11 cellular contexts compared by ENCODE assay signal in the genomic region with DNA sequence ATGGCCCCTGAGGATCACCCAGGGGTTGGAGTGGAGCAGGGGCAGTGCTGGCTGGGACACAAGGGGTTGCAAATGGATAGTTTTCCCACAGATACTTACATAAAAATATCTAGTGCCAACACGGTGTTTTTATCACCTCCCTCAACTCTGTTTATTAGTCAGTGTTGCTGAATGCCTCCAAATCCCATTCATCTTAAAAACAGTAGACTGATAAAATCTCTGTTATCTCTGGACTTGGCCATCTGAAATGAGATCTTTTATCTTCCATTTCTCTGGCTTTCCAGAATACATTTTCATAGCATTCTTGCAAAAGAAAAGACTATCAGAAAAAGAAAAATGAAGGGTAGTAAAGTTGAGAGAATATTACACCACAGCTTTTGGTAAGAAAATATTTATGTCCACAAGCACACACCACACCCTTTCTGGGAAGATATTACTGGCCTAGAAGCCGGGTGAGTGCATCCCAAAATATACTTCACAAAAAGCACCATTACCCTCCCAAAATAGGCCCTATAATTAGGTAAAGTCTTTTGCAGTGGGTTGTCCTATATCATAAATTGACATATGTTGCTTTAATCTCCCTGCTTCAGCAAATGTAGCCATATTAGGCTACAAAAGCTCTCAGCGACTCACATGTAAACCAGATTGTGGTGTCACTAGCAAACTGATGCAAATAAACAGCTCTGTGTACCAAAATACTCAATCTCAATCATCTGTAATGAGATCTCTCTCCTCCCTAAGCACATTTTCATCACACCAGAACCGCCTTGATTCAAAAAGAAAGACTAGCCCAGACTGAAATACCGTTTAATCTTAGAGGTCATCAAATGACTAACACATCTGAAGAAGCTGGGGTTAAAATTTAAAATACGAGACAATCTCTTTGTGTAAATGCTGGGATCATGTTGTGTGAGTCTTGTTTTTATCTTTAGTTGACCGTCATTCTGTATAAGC.
DNase-seq lines count a peak whose midpoint lies in the region; ATAC-seq and TF ChIP-seq lines count a peak whose summit lies in the region.
"Had no signal": no experiment of that assay in that cellular context is flagged by ENCODE, and none has a peak within 500 bp of the region (broad histone marks: within the 10 kb centered on the region; RNA-seq: fewer than 3 reads in every experiment).

No MANE protein-coding gene starts in this region.

- POLR2A ChIA-PET in CD4-positive, alpha-beta memory T cell (lab: Charles Lee; ENCODE audit: partially characterized antibody), result interaction anchor here (0.9 to 12.2 kb wide), 8 partner anchors 8 to 208 kb away, joined by 3 to 159 read pairs (median 5); a partner anchor contains a TSS

- peaks cover 90% of the 10 kb centered on the region for H3K4me1 ChIP-seq in CD4-positive, alpha-beta memory T cell (ENCODE audit: insufficient read depth, low read length)
- H3K4me1 ChIP-seq in Karpas-422 (ENCODE audit: low read length), result peaks cover 89% of the 10 kb centered on the region
- H3K4me1 ChIP-seq in body of pancreas, result no peaks in the 10 kb centered on the region
- H3K4me1 ChIP-seq in heart right ventricle, result peaks cover 7 to 65% (median 44%) of the 10 kb centered on the region in 9 donors

- TF ChIP-seq CTCF in natural killer cell (IDR thresholded peaks at IDR 0.05) (no peak), body of pancreas (IDR thresholded peaks at IDR 0.05) (no peak), heart right ventricle (IDR thresholded peaks at IDR 0.05) (no peak)

- no peaks in the 10 kb centered on the region for H3K36me3 ChIP-seq in CD4-positive, alpha-beta memory T cell (ENCODE audit: insufficient read depth, low read length)
- H3K36me3 ChIP-seq in Karpas-422 (ENCODE audit: insufficient read depth, low read length), result peaks cover 12% of the 10 kb centered on the region; the same call in 1 of the 2 replicates
- no peaks in the 10 kb centered on the region for H3K36me3 ChIP-seq in body of pancreas (replicated peaks in 1 of 2; ENCODE audit: insufficient read depth in 1 of 2, low read depth in 2 of 2)
- H3K36me3 ChIP-seq in heart right ventricle, result peaks cover 0 to 16% (median 0%) of the 10 kb centered on the region in 9 donors
- H3K36me3 ChIP-seq: tibial nerve had no signal

- H3K4me1 Mint-ChIP-seq in CD4-positive, alpha-beta memory T cell, result peaks cover 67 to 93% (median 81%) of the 10 kb centered on the region in 4 donors
- peaks cover 87% of the 10 kb centered on the region for H3K4me1 Mint-ChIP-seq in activated naive CD8-positive, alpha-beta T cell (ENCODE audit: low read depth)
- peaks cover 91 to 94% of the 10 kb centered on the region in 2 donors for H3K4me1 Mint-ChIP-seq in natural killer cell

- no peaks in the 10 kb centered on the region for H3K9me3 Mint-ChIP-seq in CD4-positive, alpha-beta memory T cell
- peaks cover 3% of the 10 kb centered on the region for H3K9me3 Mint-ChIP-seq in activated naive CD8-positive, alpha-beta T cell (ENCODE audit: low read depth)
- no peaks in the 10 kb centered on the region for H3K9me3 Mint-ChIP-seq in natural killer cell

- WGBS in body of pancreas, 2 donors, result 55 to 65% methylated on average over 7 of the region's 7 CpGs
- WGBS in heart right ventricle, 2 donors, result 62 to 67% methylated on average over 7 of the region's 7 CpGs

- no peak for DNase-seq in CD4-positive, alpha-beta memory T cell
- DNase-seq in Karpas-422, result peak; percentile 84
- DNase-seq in natural killer cell, result no peak
- no peak for DNase-seq in body of pancreas
- no peak for DNase-seq in mesenteric fat pad (ENCODE audit: low spot score)
- DNase-seq in heart right ventricle, result no peak
- DNase-seq: COR-L47, NCI-H1105 treated with DMSO at 0.1 percent for 48 hours had no signal

- ATAC-seq in natural killer cell (peak in 2 of 3 donors; percentile 4 to 9), body of pancreas (no peak), heart right ventricle (no peak), HG02571 (IDR thresholded peaks at IDR 0.05; ENCODE audit: unreplicated experiment) (no peak)

- peak overlapping the region in 7 of 8 donors; percentile 6 to 77 (median 38) for H3K4me3 Mint-ChIP-seq in CD4-positive, alpha-beta memory T cell
- H3K4me3 Mint-ChIP-seq in activated naive CD8-positive, alpha-beta T cell, result peak overlapping the region; percentile 27
- peak overlapping the region; percentile 78 for H3K4me3 Mint-ChIP-seq in natural killer cell

- H3K9ac ChIP-seq in Karpas-422 (ENCODE audit: low read length), result peak overlapping the region; percentile 58

- TF ChIP-seq POLR2A in body of pancreas (IDR thresholded peaks at IDR 0.05), result no peak

- H2AFZ ChIP-seq in Karpas-422 (ENCODE audit: low read length), result no peak overlapping the region

- H3K9me2 ChIP-seq in Karpas-422 (replicated peaks; ENCODE audit: insufficient read depth, low read length), result no peaks in the 10 kb centered on the region

- peak overlapping the region; percentile 72 for H3K4me2 ChIP-seq in Karpas-422 (ENCODE audit: low read depth, low read length, poor library complexity, severe bottlenecking)

- peak overlapping the region; percentile 34 for H3K27ac ChIP-seq in CD4-positive, alpha-beta memory T cell (ENCODE audit: low read depth, low read length)
- H3K27ac ChIP-seq in Karpas-422 (ENCODE audit: low read length) (peak overlapping the region; percentile 90), body of pancreas (no peak overlapping the region), heart right ventricle (peak overlapping the region in 2 of 10 donors; percentile 13 to 71)

- H4K20me1 ChIP-seq in Karpas-422 (ENCODE audit: insufficient read depth, low read depth, low read length), result no peaks in the 10 kb centered on the region

- intact Hi-C loops in CD4-positive, alpha-beta memory T cell (cut with micrococcal nuclease), result loop anchor here (1.0 to 2.0 kb wide), 3 partner anchors 7 to 221 kb away; no protein-coding TSS in a partner anchor
- intact Hi-C loops in natural killer cell (cut with micrococcal nuclease) (loop anchor here (1.0 to 5.0 kb wide), 2 partner anchors 7 to 34 kb away; no protein-coding TSS in a partner anchor), body of pancreas (cut with DNase I) (no loop called here), heart right ventricle (cut with DNase I) (no loop called here)

- H3K4me3 ChIP-seq in CD4-positive, alpha-beta memory T cell (ENCODE audit: low read length in 2 of 2), result no peak overlapping the region
- peak overlapping the region; percentile 43 for H3K4me3 ChIP-seq in Karpas-422 (ENCODE audit: low read length)
- H3K4me3 ChIP-seq in body of pancreas, result no peak overlapping the region
- no peak overlapping the region for H3K4me3 ChIP-seq in heart right ventricle
- H3K4me3 ChIP-seq: tibial nerve had no signal

- peaks cover 69% of the 10 kb centered on the region for H3K79me2 ChIP-seq in Karpas-422 (ENCODE audit: low read length)

- no peaks in the 10 kb centered on the region for H3K27me3 ChIP-seq in CD4-positive, alpha-beta memory T cell (ENCODE audit: insufficient read depth, low read length)
- H3K27me3 ChIP-seq in Karpas-422 (ENCODE audit: low read length) (no peaks in the 10 kb centered on the region), body of pancreas (no peaks in the 10 kb centered on the region), heart right ventricle (no peaks in the 10 kb centered on the region)
- H3K27me3 ChIP-seq: tibial nerve had no signal

- H3K9me3 ChIP-seq in CD4-positive, alpha-beta memory T cell (ENCODE audit: control insufficient read depth in 1 of 2, low read length in 2 of 2), result no peaks in the 10 kb centered on the region
- H3K9me3 ChIP-seq in Karpas-422 (ENCODE audit: low read length) (no peaks in the 10 kb centered on the region), body of pancreas (no peaks in the 10 kb centered on the region), heart right ventricle (no peaks in the 10 kb centered on the region)
- H3K9me3 ChIP-seq: tibial nerve had no signal

- CTCF ChIA-PET in CD4-positive, alpha-beta memory T cell (lab: Charles Lee; ENCODE audit: partially characterized antibody), result interaction anchor here (0.7 to 7.3 kb wide), 27 partner anchors 10 to 266 kb away, joined by 3 to 61 read pairs (median 5); a partner anchor contains a TSS

- H3K27ac Mint-ChIP-seq in CD4-positive, alpha-beta memory T cell, result peak overlapping the region in 6 of 7 donors; percentile 61 to 93 (median 91)
- H3K27ac Mint-ChIP-seq in activated naive CD8-positive, alpha-beta T cell, result peak overlapping the region; percentile 93
- H3K27ac Mint-ChIP-seq in natural killer cell, result peak overlapping the region; percentile 99 to 100

- peaks cover 15 to 45% of the 10 kb centered on the region in 2 donors for H3K36me3 Mint-ChIP-seq in CD4-positive, alpha-beta memory T cell
- peaks cover 36% of the 10 kb centered on the region for H3K36me3 Mint-ChIP-seq in activated naive CD8-positive, alpha-beta T cell
- H3K36me3 Mint-ChIP-seq in natural killer cell, result peaks cover 7% of the 10 kb centered on the region

- no peaks in the 10 kb centered on the region for H3K27me3 Mint-ChIP-seq in CD4-positive, alpha-beta memory T cell
- H3K27me3 Mint-ChIP-seq in activated naive CD8-positive, alpha-beta T cell, result no peaks in the 10 kb centered on the region
- H3K27me3 Mint-ChIP-seq in natural killer cell (ENCODE audit: low read depth in 2 of 2), result no peaks in the 10 kb centered on the region

Comparison
In these comparisons a context has a peak if more than half of its experiments do, and no peak if none do; other contexts are left out.
1. H3K27ac ChIP-seq: peak in CD4-positive, alpha-beta memory T cell (single experiment) and Karpas-422 (single experiment); none in body of pancreas (0 of 4).
2. H3K4me3 Mint-ChIP-seq: peak in every context shown above with its lines; median percentile 78 in natural killer cell; 38 in CD4-positive, alpha-beta memory T cell; 27 in activated naive CD8-positive, alpha-beta T cell.
3. ATAC-seq: peak in natural killer cell (2 of 3); none in body of pancreas (single experiment), heart right ventricle (0 of 8) and HG02571 (single experiment).
4. intact Hi-C loops: an anchor here in CD4-positive, alpha-beta memory T cell (1.0 to 2.0 kb wide) and natural killer cell (1.0 to 5.0 kb wide); none called in body of pancreas and heart right ventricle.
5. Peak in every context shown above with its lines, with median percentiles within 50 percentile points of each other: H3K27ac Mint-ChIP-seq.